Comparison of ENCODE assay signal across 8 cellular contexts in genomic region chr9:136807281-136808074, GRCh38. TPM values are rescaled to one million over a fixed set of nuclear protein-coding genes. Genes with fewer than 3 reads are reported as not detected.
DNase-seq lines count a peak whose midpoint lies in the region; ATAC-seq, FAIRE-seq and TF ChIP-seq lines count a peak whose summit lies in the region.

A gene with protein sequence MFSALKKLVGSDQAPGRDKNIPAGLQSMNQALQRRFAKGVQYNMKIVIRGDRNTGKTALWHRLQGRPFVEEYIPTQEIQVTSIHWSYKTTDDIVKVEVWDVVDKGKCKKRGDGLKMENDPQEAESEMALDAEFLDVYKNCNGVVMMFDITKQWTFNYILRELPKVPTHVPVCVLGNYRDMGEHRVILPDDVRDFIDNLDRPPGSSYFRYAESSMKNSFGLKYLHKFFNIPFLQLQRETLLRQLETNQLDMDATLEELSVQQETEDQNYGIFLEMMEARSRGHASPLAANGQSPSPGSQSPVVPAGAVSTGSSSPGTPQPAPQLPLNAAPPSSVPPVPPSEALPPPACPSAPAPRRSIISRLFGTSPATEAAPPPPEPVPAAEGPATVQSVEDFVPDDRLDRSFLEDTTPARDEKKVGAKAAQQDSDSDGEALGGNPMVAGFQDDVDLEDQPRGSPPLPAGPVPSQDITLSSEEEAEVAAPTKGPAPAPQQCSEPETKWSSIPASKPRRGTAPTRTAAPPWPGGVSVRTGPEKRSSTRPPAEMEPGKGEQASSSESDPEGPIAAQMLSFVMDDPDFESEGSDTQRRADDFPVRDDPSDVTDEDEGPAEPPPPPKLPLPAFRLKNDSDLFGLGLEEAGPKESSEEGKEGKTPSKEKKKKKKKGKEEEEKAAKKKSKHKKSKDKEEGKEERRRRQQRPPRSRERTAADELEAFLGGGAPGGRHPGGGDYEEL (plus strand): TSS chr9:136807948. CDS start chr9:136808197, 249 bp downstream.

- peak within 1 kb of the TSS; percentile 75 for H2BK12ac ChIP-seq in neuronal stem cell (ENCODE audit: low read length)

- no peak for TF ChIP-seq CTCF in D721Med (IDR thresholded peaks at IDR 0.05; ENCODE audit: insufficient read depth, missing control alignments)
- no peak for TF ChIP-seq CTCF in subcutaneous adipose tissue (IDR thresholded peaks at IDR 0.05; ENCODE audit: low read depth)

- no peak for FAIRE-seq in D721Med (lab: Jason Lieb, UNC)

- H4K91ac ChIP-seq in neuronal stem cell (ENCODE audit: low read depth, low read length, poor library complexity): no peak within 1 kb of the TSS

- peak; percentile 97 for DNase-seq in D721Med (ENCODE audit: insufficient read length, low spot score)
- DNase-seq in SJCRH30: peak; percentile 76 to 84
- DNase-seq in activated gamma-delta T cell treated with Interleukin-2 at 50 U/mL for 16 hours: peak; percentile 72
- DNase-seq in foreskin melanocyte: peak; percentile 64
- peak; percentile 75 for DNase-seq in neuronal stem cell (ENCODE audit: low spot score)

- H3K79me1 ChIP-seq in neuronal stem cell (ENCODE audit: low read depth, low read length): peaks cover 12% of the 10 kb centered on the region

- peak within 1 kb of the TSS; percentile 89 for H3K27ac ChIP-seq in HUES48 (ENCODE audit: low read depth, low read length)
- H3K27ac ChIP-seq in SJCRH30: peak within 1 kb of the TSS; percentile 48; the same call in 1 of the 2 replicates
- peak within 1 kb of the TSS; percentile 63 for H3K27ac ChIP-seq in neuronal stem cell (replicated peaks; ENCODE audit: low read length)

- peak within 1 kb of the TSS; percentile 84 for H3K4ac ChIP-seq in neuronal stem cell (ENCODE audit: low read length)

- peak within 1 kb of the TSS; percentile 99 for H2AK5ac ChIP-seq in neuronal stem cell (ENCODE audit: low read depth, low read length)

- H3K27me3 ChIP-seq in HUES48 (ENCODE audit: control insufficient read depth, insufficient read depth, low read length) (peaks cover 1% of the 10 kb centered on the region; the same call in 1 of the 2 replicates), SJCRH30 (no peaks in the 10 kb centered on the region), neuronal stem cell (ENCODE audit: control insufficient read depth in 3 of 3, insufficient read depth in 3 of 3, low read depth in 1 of 3, low read length in 3 of 3) (no peaks in the 10 kb centered on the region)

- peak within 1 kb of the TSS; percentile 96 for H2AFZ ChIP-seq in neuronal stem cell (ENCODE audit: low read length)

- no CpG with 5 or more reads among the region's 96 CpGs for WGBS in neuronal stem cell (ENCODE audit: extremely low coverage in 2 of 2, insufficient read length in 2 of 2, insufficient replicate concordance in 1 of 2), 2 donors

- peak within 1 kb of the TSS; percentile 98 for H3K18ac ChIP-seq in neuronal stem cell (ENCODE audit: low read length)

- H2BK15ac ChIP-seq in neuronal stem cell (ENCODE audit: low read length): peak within 1 kb of the TSS; percentile 93

- H2BK5ac ChIP-seq in neuronal stem cell (ENCODE audit: low read length): peak within 1 kb of the TSS; percentile 90

- H3K4me2 ChIP-seq in neuronal stem cell (ENCODE audit: insufficient read depth, low read length, poor library complexity, severe bottlenecking): peak within 1 kb of the TSS; percentile 99

- peaks cover 26% of the 10 kb centered on the region for H3K36me3 ChIP-seq in HUES48 (ENCODE audit: control insufficient read depth, insufficient read depth, low read length)
- H3K36me3 ChIP-seq in SJCRH30: peaks cover 25% of the 10 kb centered on the region
- H3K36me3 ChIP-seq in neuronal stem cell (replicated peaks in 1 of 2; ENCODE audit: control insufficient read depth in 2 of 2, insufficient read depth in 2 of 2, low read length in 2 of 2): peaks cover 5 to 55% of the 10 kb centered on the region in 2 donors

- H3K14ac ChIP-seq in neuronal stem cell (ENCODE audit: low read length): peak within 1 kb of the TSS; percentile 89

- peaks cover 9% of the 10 kb centered on the region; the same call in 1 of the 2 replicates for H3K4me1 ChIP-seq in HUES48 (ENCODE audit: control insufficient read depth, insufficient read depth, low read length)
- H3K4me1 ChIP-seq in SJCRH30: peaks cover 6% of the 10 kb centered on the region
- H3K4me1 ChIP-seq in neuronal stem cell (ENCODE audit: control insufficient read depth in 2 of 2, insufficient read depth in 1 of 2, low read depth in 1 of 2, low read length in 2 of 2): peaks cover 8 to 15% of the 10 kb centered on the region in 2 donors

- no peaks in the 10 kb centered on the region for H3K9me3 ChIP-seq in HUES48 (ENCODE audit: control insufficient read depth, insufficient read depth, low read length)
- no peaks in the 10 kb centered on the region for H3K9me3 ChIP-seq in SJCRH30 (replicated peaks)
- peaks cover 2% of the 10 kb centered on the region in 2 donors for H3K9me3 ChIP-seq in neuronal stem cell (replicated peaks in 1 of 2; ENCODE audit: control insufficient read depth in 2 of 2, insufficient read depth in 1 of 2, low read depth in 1 of 2, low read length in 2 of 2)

- peak within 1 kb of the TSS; percentile 97 for H3K23ac ChIP-seq in neuronal stem cell (ENCODE audit: low read depth, low read length, poor library complexity)

- H3K4me3 ChIP-seq in HUES48 (ENCODE audit: low read depth, low read length): peak within 1 kb of the TSS; percentile 85
- peak within 1 kb of the TSS; percentile 97 for H3K4me3 ChIP-seq in SJCRH30
- peak within 1 kb of the TSS; percentile 91 to 96 for H3K4me3 ChIP-seq in neuronal stem cell (ENCODE audit: low read length in 2 of 2)

- peak within 1 kb of the TSS; percentile 98 for H4K8ac ChIP-seq in neuronal stem cell (ENCODE audit: low read depth, low read length)

- peak; percentile 69 for ATAC-seq in GM21367 (IDR thresholded peaks at IDR 0.05; ENCODE audit: unreplicated experiment)

- H3K9ac ChIP-seq in HUES48 (ENCODE audit: low read depth, low read length) (peak within 1 kb of the TSS; percentile 85), neuronal stem cell (ENCODE audit: low read depth, low read length, poor library complexity) (peak within 1 kb of the TSS; percentile 93)

- H2BK120ac ChIP-seq in neuronal stem cell (ENCODE audit: low read depth, low read length): no peak within 1 kb of the TSS

RNA-seq across cellular contexts. Expression of the gene that starts here (rescaled TPM):
- 102 and 108 TPM in 2 replicates for total RNA-seq in SJCRH30 (2014; rRNA removed; shearing (Covaris generic))
- 115 TPM for polyA plus RNA-seq in neuronal stem cell (2013, experiment 1 of 2)
- 112 TPM for polyA plus RNA-seq in neuronal stem cell (2013, experiment 2 of 2)
- total RNA-seq in subcutaneous adipose tissue: 10 to 100 TPM; 29.4 to 78.2 (median 33.4) TPM

Comparison
In these comparisons a context has a peak if more than half of its experiments do, and no peak if none do; other contexts are left out.
1. Peak in every context shown above with its lines: DNase-seq, ATAC-seq, H3K4me3 ChIP-seq and H3K27ac ChIP-seq.